In genomic region chr16:54673353-54673752, GRCh38 we compare ENCODE assay signal across 18 cellular contexts.
A peak's percentile ranks its signal among the peaks of the same experiment; 100 is the strongest.
DNase-seq lines count a peak whose midpoint lies in the region; ATAC-seq, FAIRE-seq and TF ChIP-seq lines count a peak whose summit lies in the region.
"Had no signal": no experiment of that assay in that cellular context is flagged by ENCODE, and none has a peak within 500 bp of the region (broad histone marks: within the 10 kb centered on the region; RNA-seq: fewer than 3 reads in every experiment).

No MANE protein-coding gene starts in this region.

- no peak for TF ChIP-seq RAD21 in A549 (conservative IDR thresholded peaks at IDR 0.05 in 1 of 2, IDR thresholded peaks at IDR 0.05 in 1 of 2)

- no peak for ATAC-seq in A549

- TF ChIP-seq EP300 in A549 (IDR thresholded peaks at IDR 0.05), result no peak

- H3K36me3 ChIP-seq in ascending aorta, result no peaks in the 10 kb centered on the region
- H3K36me3 ChIP-seq: BE2C had no signal

- H3K4me2 ChIP-seq in A549, result peak overlapping the region; percentile 25; the same call in 1 of the 3 replicates

- H3K27me3 ChIP-seq in ascending aorta, result no peaks in the 10 kb centered on the region
- H3K27me3 ChIP-seq: BE2C had no signal

- H3K9me3 ChIP-seq in A549 (no peaks in the 10 kb centered on the region), ascending aorta (no peaks in the 10 kb centered on the region)
- H3K9me3 ChIP-seq: BE2C had no signal

- 12% methylated on average over 1 of the region's 1 CpG for WGBS in A549 (ENCODE audit: missing lambda C conversion rate)

- POLR2A ChIA-PET in A549 (lab: Yijun Ruan, JAX), result no interaction called here

- H3K4me3 ChIP-seq in A549 (no peak overlapping the region), ascending aorta (no peak overlapping the region)

- intact Hi-C loops in ascending aorta (cut with DNase I), result no loop called here

- DNase-seq in A549 (ENCODE audit: low read depth in 1 of 2, low spot score in 1 of 2), result peak in 1 of 2 experiments; percentile 10
- DNase-seq in HT-29 (ENCODE audit: low spot score), result peak; percentile 8
- peak; percentile 20 for DNase-seq in epithelial cell of prostate (ENCODE audit: low read depth, low spot score)
- peak; percentile 2 for DNase-seq in renal cortical epithelial cell (ENCODE audit: low read depth)
- DNase-seq in ascending aorta (ENCODE audit: low spot score in 2 of 2), result no peak
- no peak for DNase-seq in GM19239 (ENCODE audit: insufficient read length, low spot score)
- DNase-seq in stimulated activated CD4-positive, alpha-beta T cell treated with anti-CD3 and anti-CD28 coated beads, Interleukin-12 subunit alpha, Interleukin-12 subunit beta, amount 100 ng/mL, for 4 hours, result no peak
- DNase-seq: ACHN; BE2C; C1 segment of cervical spinal cord; CD4-positive, CD25-positive, alpha-beta regulatory T cell; CD8-positive, alpha-beta memory T cell; COR-L47; DMS79 treated with DMSO at 0.1 percent for 48 hours; GF-D8; H9 had no signal

- FAIRE-seq in A549 (lab: Jason Lieb, UNC) (no peak), GM19239 (lab: Jason Lieb, UNC) (no peak)
- FAIRE-seq: D721Med, H1 had no signal

- H3K4me1 ChIP-seq in A549 (peaks cover 12% of the 10 kb centered on the region; the same call in 2 of the 3 replicates), ascending aorta (no peaks in the 10 kb centered on the region)
- H3K4me1 ChIP-seq: BE2C had no signal

- CTCF ChIA-PET in A549 (lab: Yijun Ruan, JAX), result no interaction called here

- TF ChIP-seq CTCF in A549 (IDR thresholded peaks at IDR 0.05) (no peak), ascending aorta (IDR thresholded peaks at IDR 0.05) (no peak)

- H3K27ac ChIP-seq in A549 (no peak overlapping the region), epithelial cell of prostate (peak overlapping the region; percentile 4), ascending aorta (no peak overlapping the region)

- no peak for TF ChIP-seq POLR2A in A549 (IDR thresholded peaks at IDR 0.05; ENCODE audit: low read length)

TF ChIP-seq in A549, 52 proteins besides CTCF, POLR2A, EP300 and RAD21:
- TF ChIP-seq HMGXB4 (CRISPR knock-in tag; IDR thresholded peaks at IDR 0.05; ENCODE audit: borderline replicate concordance) (no peak), HEYL (CRISPR knock-in tag; IDR thresholded peaks at IDR 0.05) (no peak), ZFP36 (IDR thresholded peaks at IDR 0.05; ENCODE audit: borderline replicate concordance, partially characterized antibody) (no peak), HES2 (IDR thresholded peaks at IDR 0.05) (no peak), RFX5 (IDR thresholded peaks at IDR 0.05) (no peak), KDM5A (IDR thresholded peaks at IDR 0.05) (no peak), HDAC2 (IDR thresholded peaks at IDR 0.05) (no peak), NFE2L2 (conservative IDR thresholded peaks at IDR 0.05; ENCODE audit: low read length) (no peak), EHF (CRISPR knock-in tag; IDR thresholded peaks at IDR 0.05) (no peak), RCOR1 (IDR thresholded peaks at IDR 0.05; ENCODE audit: low read depth, low read length) (no peak), RARB (CRISPR knock-in tag; IDR thresholded peaks at IDR 0.05) (no peak), E2F6 (IDR thresholded peaks at IDR 0.05; ENCODE audit: borderline replicate concordance, low read depth) (no peak), CHD2 (IDR thresholded peaks at IDR 0.05; ENCODE audit: low read length, partially characterized antibody) (no peak), JUNB (IDR thresholded peaks at IDR 0.05) (no peak)

Comparison
In these comparisons a context has a peak if more than half of its experiments do, and no peak if none do; other contexts are left out.
1. DNase-seq: peak in HT-29 (single experiment), epithelial cell of prostate (single experiment) and renal cortical epithelial cell (single experiment); none in ascending aorta (0 of 2), GM19239 (single experiment) and stimulated activated CD4-positive, alpha-beta T cell treated with anti-CD3 and anti-CD28 coated beads, Interleukin-12 subunit alpha, Interleukin-12 subunit beta, amount 100 ng/mL, for 4 hours (single experiment).